8 cellular contexts compared by ENCODE assay signal in genomic region chr4:93960916-93961315, GRCh38.
"Had no signal": no experiment of that assay in that cellular context is flagged by ENCODE, and none has a peak within 500 bp of the region (broad histone marks: within the 10 kb centered on the region; RNA-seq: fewer than 3 reads in every experiment).

No MANE protein-coding gene starts in this region.

- H3K27me3 Mint-ChIP-seq: IgD-negative memory B cell had no signal

- H3K4me1 Mint-ChIP-seq: IgD-negative memory B cell had no signal

- DNase-seq: GM23248, H7, HCEC 1CT, KBM-7 had no signal

- H3K9ac ChIP-seq: GM23248, KMS-11 had no signal

- H3K27ac ChIP-seq: GM23248, HL-60, KMS-11 had no signal

- FAIRE-seq: HepG2 had no signal

- H3K4me2 ChIP-seq: KMS-11 had no signal

- H3K4me3 Mint-ChIP-seq: IgD-negative memory B cell had no signal

- H3K4me3 ChIP-seq: GM23248 had no signal

- H3K36me3 Mint-ChIP-seq: IgD-negative memory B cell had no signal

- ATAC-seq: HepG2 had no signal

- H3K27ac Mint-ChIP-seq: IgD-negative memory B cell had no signal

- H2AFZ ChIP-seq: GM23248 had no signal
